8 cellular contexts compared by ENCODE assay signal in the genomic region with DNA sequence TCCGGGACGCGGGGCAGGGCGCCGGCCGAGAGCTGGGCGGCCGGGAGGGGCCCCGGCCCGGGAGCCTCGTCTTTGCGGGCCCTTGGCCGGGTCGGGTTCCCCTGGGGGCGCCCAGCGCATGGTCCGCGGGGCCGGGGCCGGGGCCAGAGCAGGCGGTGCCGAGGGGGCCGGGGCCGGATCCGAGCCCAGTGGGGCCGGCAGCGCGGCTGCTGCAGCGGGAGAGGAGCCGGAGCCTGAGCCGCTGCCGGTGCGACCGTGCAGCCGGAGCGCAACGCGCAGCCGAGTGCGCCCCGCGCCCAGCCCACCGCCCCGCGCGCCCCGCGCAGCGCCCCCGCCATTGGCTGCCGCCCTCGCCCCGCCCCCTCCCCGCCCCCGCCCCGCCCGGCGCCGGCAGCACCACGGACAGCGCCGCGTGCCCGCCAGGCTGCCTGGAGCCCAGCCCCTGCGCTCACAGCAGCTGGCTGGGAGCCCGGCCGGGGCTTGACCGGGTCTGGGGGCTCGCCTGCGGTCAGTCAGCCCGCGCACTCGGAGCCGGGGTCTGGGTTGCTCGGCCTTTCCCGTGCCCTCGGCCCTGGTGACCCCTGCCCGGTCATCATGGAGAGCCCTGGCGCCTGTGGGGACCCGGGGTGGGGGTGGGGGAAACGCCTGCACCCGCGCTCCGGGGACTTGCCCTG. TPM values are rescaled to one million over a fixed set of nuclear protein-coding genes. Genes with fewer than 3 reads are reported as not detected.
A peak's percentile ranks its signal among the peaks of the same experiment; 100 is the strongest.
DNase-seq lines count a peak whose midpoint lies in the region; ATAC-seq, FAIRE-seq and TF ChIP-seq lines count a peak whose summit lies in the region.

Gene HRH3 (minus strand): TSS at position 287 of the 674 bp plus-strand sequence. CDS start 308 bp downstream, outside the sequence.

- BruUV-seq in Panc1 (replicated peaks; lab: Mats Ljungman, UMichigan): no TSS peak

- no peak for TF ChIP-seq CTCF in Panc1 (IDR thresholded peaks at IDR 0.05)

- DNase-seq in ACHN (peak; percentile 32), GM19240 (ENCODE audit: insufficient read length, low spot score) (peak; percentile 56), Panc1 (ENCODE audit: low read depth, low spot score) (no peak), adipocyte (ENCODE audit: low read depth) (peak; percentile 76), NCI-H2107 (lab: John Stamatoyannopoulos, UW) (no peak), H54 (ENCODE audit: insufficient read length, low spot score) (no peak)
- DNase-seq in stimulated activated CD4-positive, alpha-beta T cell treated with anti-CD3 and anti-CD28 coated beads, Interleukin-4, amount 100 ng/mL, for 24 hours: peak; percentile 39

- no peaks in the 10 kb centered on the region; the same call in 1 of the 2 replicates for H3K4me1 ChIP-seq in Panc1 (ENCODE audit: control insufficient read depth, insufficient read depth, low read length)
- H3K4me1 ChIP-seq in adipocyte (ENCODE audit: control insufficient read depth, insufficient read depth, low read length): no peaks in the 10 kb centered on the region
- no peaks in the 10 kb centered on the region for H3K4me1 ChIP-seq in iPS-15b (ENCODE audit: control insufficient read depth, insufficient read depth, low read length)

- peak; percentile 64 for ATAC-seq in Panc1

- intact Hi-C loops in Panc1 (cut with micrococcal nuclease; ENCODE audit: unreplicated experiment): no loop called here

- H3K4me3 ChIP-seq in Panc1 (ENCODE audit: low read depth in 2 of 2, low read length in 2 of 2) (peak within 1 kb of the TSS; percentile 27 to 33), adipocyte (ENCODE audit: low read length) (no peak within 1 kb of the TSS), iPS-15b (ENCODE audit: low read depth, low read length) (peak within 1 kb of the TSS; percentile 49)

- H3K9me3 ChIP-seq in Panc1 (ENCODE audit: control insufficient read depth, insufficient read depth, low read depth, low read length) (no peaks in the 10 kb centered on the region), adipocyte (ENCODE audit: control insufficient read depth, low read length) (no peaks in the 10 kb centered on the region), iPS-15b (ENCODE audit: control insufficient read depth, insufficient read depth, low read length) (no peaks in the 10 kb centered on the region)

- CTCF ChIA-PET in Panc1 (lab: Charles Lee): no interaction called here

- in situ Hi-C loops in ACHN (cut with HindIII; ENCODE audit: low pct_ligation_motif_present, low pct_unique_long_range_greater_than_20kb, low sequenced_read_pairs): no loop called here
- in situ Hi-C loops in Panc1 (cut with HindIII; ENCODE audit: low pct_unique_long_range_greater_than_20kb, low sequenced_read_pairs): no loop called here

- FAIRE-seq in H54 (lab: Jason Lieb, UNC): no peak

- POLR2A ChIA-PET in Panc1 (lab: Charles Lee): no interaction called here

- TF ChIP-seq POLR2A in H54 (IDR thresholded peaks at IDR 0.05; ENCODE audit: low read depth, low read length): no peak

- H3K36me3 ChIP-seq in Panc1 (ENCODE audit: control insufficient read depth, insufficient read depth, low read length): no peaks in the 10 kb centered on the region
- H3K36me3 ChIP-seq in adipocyte (ENCODE audit: control insufficient read depth, insufficient read depth, low read length, severe bottlenecking): no peaks in the 10 kb centered on the region
- H3K36me3 ChIP-seq in iPS-15b (ENCODE audit: control insufficient read depth, insufficient read depth, low read length): no peaks in the 10 kb centered on the region

- H3K9ac ChIP-seq in adipocyte (ENCODE audit: low read length) (no peak within 1 kb of the TSS), iPS-15b (ENCODE audit: low read depth, low read length) (no peak within 1 kb of the TSS)

- H3K27me3 ChIP-seq in Panc1 (ENCODE audit: control insufficient read depth, insufficient read depth, low read length) (no peaks in the 10 kb centered on the region; the same call in 1 of the 2 replicates), adipocyte (replicated peaks; ENCODE audit: control insufficient read depth, insufficient read depth, low read length) (peaks cover 76% of the 10 kb centered on the region), iPS-15b (ENCODE audit: control insufficient read depth, insufficient read depth, low read length) (peaks cover 29% of the 10 kb centered on the region)

- no peak within 1 kb of the TSS for H3K27ac ChIP-seq in Panc1 (ENCODE audit: low read length)

RNA-seq across cellular contexts. Expression of gene HRH3, which starts in this region (rescaled TPM):
- total RNA-seq in Panc1 (2021; ENCODE audit: unreplicated experiment): 0.10 TPM
- polyA plus RNA-seq in Panc1 (2012; ENCODE audit: insufficient read length): 0.16 TPM

Comparison
In these comparisons a context has a peak if more than half of its experiments do, and no peak if none do; other contexts are left out.
1. Peak in ATAC-seq and H3K4me3 ChIP-seq in Panc1; RNA of the gene not detected or under 1 TPM.
2. DNase-seq: peak in ACHN (single experiment), GM19240 (single experiment), adipocyte (single experiment) and stimulated activated CD4-positive, alpha-beta T cell treated with anti-CD3 and anti-CD28 coated beads, Interleukin-4, amount 100 ng/mL, for 24 hours (single experiment); none in Panc1 (single experiment), NCI-H2107 (single experiment) and H54 (single experiment).